Comparison of ENCODE assay signal across 23 cellular contexts in the genomic region with DNA sequence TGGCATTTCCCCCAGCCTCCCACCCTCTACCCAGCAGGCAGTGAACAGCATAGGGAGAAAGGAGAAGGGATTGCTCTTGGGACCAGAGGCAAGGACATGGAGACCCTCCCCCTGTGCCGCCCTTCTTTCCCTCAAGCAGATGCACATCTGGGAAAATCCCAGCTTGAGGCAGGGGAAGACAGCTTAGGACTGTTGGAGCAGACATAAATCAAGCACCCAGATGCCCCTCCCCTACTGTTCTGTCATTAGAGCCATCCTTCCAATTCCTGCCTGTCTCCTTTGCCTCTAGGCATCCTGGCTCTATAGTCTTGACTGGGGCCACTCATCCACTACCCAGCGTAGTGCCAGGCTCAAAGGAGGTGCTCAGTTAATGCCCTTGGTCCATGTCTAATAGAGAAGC. TPM values are rescaled to one million over a fixed set of nuclear protein-coding genes. Genes with fewer than 3 reads are reported as not detected.
"Had no signal": no experiment of that assay in that cellular context is flagged by ENCODE, and none has a peak within 500 bp of the region (broad histone marks: within the 10 kb centered on the region; RNA-seq: fewer than 3 reads in every experiment).

No MANE protein-coding gene starts in this region.

- H3K27ac Mint-ChIP-seq: activated naive CD8-positive, alpha-beta T cell; activated T-cell treated with anti-CD3 and anti-CD28 coated beads, Interleukin-2, amount 50 U/mL, for 24 hours; activated T-helper 2 cell treated with anti-CD3 and anti-CD28 coated beads, Interferon-gamma antibody, Interleukin-2, Interleukin-4, amounts not matched to agents 10 μg/mL and 5 μg/mL and 100 μg/mL, durations not matched to agents 14 hours and 24 hours and 36 hours; effector memory CD8-positive, alpha-beta T cell; progenitor cell of endocrine pancreas; stimulated activated naive CD8-positive, alpha-beta T cell treated with anti-CD3 and anti-CD28 coated beads, Interleukin-15, Interleukin-2, amounts not matched to agents 100 ng/mL and 50 ng/mL, for 24 hours had no signal

- ATAC-seq: effector memory CD8-positive, alpha-beta T cell; gastroesophageal sphincter had no signal

- H3K9me3 Mint-ChIP-seq: activated T-cell treated with anti-CD3 and anti-CD28 coated beads, Interleukin-2, amount 50 U/mL, for 24 hours; activated T-helper 2 cell treated with anti-CD3 and anti-CD28 coated beads, Interferon-gamma antibody, Interleukin-2, Interleukin-4, amounts not matched to agents 10 μg/mL and 5 μg/mL and 100 μg/mL, durations not matched to agents 14 hours and 24 hours and 36 hours; effector memory CD8-positive, alpha-beta T cell; nephron; stimulated activated naive CD8-positive, alpha-beta T cell treated with anti-CD3 and anti-CD28 coated beads, Interleukin-15, Interleukin-2, amounts not matched to agents 100 ng/mL and 50 ng/mL, for 24 hours had no signal

- H3K36me3 Mint-ChIP-seq: activated naive CD8-positive, alpha-beta T cell had no signal

- DNase-seq: activated CD8-positive, alpha-beta memory T cell treated with anti-CD3 and anti-CD28 coated beads for 24 hours; activated CD8-positive, alpha-beta memory T cell treated with anti-CD3 and anti-CD28 coated beads, Interleukin-2, amount 50 U/mL, for 4 hours; activated naive CD4-positive, alpha-beta T cell; activated T-cell treated with anti-CD3 and anti-CD28 coated beads, Interleukin-2, amount 50 U/mL, for 24 hours; adrenal gland; colonic mucosa; dorsolateral prefrontal cortex; effector memory CD8-positive, alpha-beta T cell; esophagus squamous epithelium; head of caudate nucleus; hypothalamus; stimulated activated CD4-positive, alpha-beta T cell treated with anti-CD3 and anti-CD28 coated beads, Interleukin-4, amount 100 ng/mL, for 4 hours; substantia nigra; T-helper 1 cell; tibial artery had no signal

- H3K4me3 Mint-ChIP-seq: activated naive CD8-positive, alpha-beta T cell; activated T-cell treated with anti-CD3 and anti-CD28 coated beads, Interleukin-2, amount 50 U/mL, for 24 hours; effector memory CD8-positive, alpha-beta T cell; stimulated activated naive CD8-positive, alpha-beta T cell treated with anti-CD3 and anti-CD28 coated beads, Interleukin-15, Interleukin-2, amounts not matched to agents 100 ng/mL and 50 ng/mL, for 24 hours had no signal

RNA-seq across cellular contexts. Expression of a gene that starts 7.5 kb away (rescaled TPM):
- polyA plus RNA-seq: adrenal gland, liver, urinary bladder had no signal
